In the genomic region with DNA sequence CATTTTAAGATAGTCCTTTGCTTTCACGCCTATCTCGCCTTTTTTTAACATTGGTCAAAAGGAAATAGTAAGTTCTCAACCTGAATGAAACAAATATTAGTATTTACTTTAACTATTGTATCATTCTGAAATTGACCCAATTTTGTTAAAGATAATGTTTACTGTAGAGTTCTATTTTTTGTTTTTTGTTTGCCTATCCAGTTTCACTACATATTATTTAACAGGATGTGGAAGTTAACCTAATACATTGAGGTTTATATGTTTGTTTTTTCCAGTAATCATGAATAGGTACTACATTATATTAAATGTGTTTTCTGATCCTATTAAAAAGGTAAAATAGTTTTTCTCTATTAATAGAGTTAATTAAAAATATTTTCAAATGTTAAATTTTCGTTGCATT, we compare ENCODE assay signal across 1 cellular context.
TF ChIP-seq lines count a peak whose summit lies in the region.

No MANE protein-coding gene starts in this region.

TF ChIP-seq in H1, 55 proteins besides CTCF, POLR2A, EP300 and RAD21:
- TF ChIP-seq, protein P1, sequence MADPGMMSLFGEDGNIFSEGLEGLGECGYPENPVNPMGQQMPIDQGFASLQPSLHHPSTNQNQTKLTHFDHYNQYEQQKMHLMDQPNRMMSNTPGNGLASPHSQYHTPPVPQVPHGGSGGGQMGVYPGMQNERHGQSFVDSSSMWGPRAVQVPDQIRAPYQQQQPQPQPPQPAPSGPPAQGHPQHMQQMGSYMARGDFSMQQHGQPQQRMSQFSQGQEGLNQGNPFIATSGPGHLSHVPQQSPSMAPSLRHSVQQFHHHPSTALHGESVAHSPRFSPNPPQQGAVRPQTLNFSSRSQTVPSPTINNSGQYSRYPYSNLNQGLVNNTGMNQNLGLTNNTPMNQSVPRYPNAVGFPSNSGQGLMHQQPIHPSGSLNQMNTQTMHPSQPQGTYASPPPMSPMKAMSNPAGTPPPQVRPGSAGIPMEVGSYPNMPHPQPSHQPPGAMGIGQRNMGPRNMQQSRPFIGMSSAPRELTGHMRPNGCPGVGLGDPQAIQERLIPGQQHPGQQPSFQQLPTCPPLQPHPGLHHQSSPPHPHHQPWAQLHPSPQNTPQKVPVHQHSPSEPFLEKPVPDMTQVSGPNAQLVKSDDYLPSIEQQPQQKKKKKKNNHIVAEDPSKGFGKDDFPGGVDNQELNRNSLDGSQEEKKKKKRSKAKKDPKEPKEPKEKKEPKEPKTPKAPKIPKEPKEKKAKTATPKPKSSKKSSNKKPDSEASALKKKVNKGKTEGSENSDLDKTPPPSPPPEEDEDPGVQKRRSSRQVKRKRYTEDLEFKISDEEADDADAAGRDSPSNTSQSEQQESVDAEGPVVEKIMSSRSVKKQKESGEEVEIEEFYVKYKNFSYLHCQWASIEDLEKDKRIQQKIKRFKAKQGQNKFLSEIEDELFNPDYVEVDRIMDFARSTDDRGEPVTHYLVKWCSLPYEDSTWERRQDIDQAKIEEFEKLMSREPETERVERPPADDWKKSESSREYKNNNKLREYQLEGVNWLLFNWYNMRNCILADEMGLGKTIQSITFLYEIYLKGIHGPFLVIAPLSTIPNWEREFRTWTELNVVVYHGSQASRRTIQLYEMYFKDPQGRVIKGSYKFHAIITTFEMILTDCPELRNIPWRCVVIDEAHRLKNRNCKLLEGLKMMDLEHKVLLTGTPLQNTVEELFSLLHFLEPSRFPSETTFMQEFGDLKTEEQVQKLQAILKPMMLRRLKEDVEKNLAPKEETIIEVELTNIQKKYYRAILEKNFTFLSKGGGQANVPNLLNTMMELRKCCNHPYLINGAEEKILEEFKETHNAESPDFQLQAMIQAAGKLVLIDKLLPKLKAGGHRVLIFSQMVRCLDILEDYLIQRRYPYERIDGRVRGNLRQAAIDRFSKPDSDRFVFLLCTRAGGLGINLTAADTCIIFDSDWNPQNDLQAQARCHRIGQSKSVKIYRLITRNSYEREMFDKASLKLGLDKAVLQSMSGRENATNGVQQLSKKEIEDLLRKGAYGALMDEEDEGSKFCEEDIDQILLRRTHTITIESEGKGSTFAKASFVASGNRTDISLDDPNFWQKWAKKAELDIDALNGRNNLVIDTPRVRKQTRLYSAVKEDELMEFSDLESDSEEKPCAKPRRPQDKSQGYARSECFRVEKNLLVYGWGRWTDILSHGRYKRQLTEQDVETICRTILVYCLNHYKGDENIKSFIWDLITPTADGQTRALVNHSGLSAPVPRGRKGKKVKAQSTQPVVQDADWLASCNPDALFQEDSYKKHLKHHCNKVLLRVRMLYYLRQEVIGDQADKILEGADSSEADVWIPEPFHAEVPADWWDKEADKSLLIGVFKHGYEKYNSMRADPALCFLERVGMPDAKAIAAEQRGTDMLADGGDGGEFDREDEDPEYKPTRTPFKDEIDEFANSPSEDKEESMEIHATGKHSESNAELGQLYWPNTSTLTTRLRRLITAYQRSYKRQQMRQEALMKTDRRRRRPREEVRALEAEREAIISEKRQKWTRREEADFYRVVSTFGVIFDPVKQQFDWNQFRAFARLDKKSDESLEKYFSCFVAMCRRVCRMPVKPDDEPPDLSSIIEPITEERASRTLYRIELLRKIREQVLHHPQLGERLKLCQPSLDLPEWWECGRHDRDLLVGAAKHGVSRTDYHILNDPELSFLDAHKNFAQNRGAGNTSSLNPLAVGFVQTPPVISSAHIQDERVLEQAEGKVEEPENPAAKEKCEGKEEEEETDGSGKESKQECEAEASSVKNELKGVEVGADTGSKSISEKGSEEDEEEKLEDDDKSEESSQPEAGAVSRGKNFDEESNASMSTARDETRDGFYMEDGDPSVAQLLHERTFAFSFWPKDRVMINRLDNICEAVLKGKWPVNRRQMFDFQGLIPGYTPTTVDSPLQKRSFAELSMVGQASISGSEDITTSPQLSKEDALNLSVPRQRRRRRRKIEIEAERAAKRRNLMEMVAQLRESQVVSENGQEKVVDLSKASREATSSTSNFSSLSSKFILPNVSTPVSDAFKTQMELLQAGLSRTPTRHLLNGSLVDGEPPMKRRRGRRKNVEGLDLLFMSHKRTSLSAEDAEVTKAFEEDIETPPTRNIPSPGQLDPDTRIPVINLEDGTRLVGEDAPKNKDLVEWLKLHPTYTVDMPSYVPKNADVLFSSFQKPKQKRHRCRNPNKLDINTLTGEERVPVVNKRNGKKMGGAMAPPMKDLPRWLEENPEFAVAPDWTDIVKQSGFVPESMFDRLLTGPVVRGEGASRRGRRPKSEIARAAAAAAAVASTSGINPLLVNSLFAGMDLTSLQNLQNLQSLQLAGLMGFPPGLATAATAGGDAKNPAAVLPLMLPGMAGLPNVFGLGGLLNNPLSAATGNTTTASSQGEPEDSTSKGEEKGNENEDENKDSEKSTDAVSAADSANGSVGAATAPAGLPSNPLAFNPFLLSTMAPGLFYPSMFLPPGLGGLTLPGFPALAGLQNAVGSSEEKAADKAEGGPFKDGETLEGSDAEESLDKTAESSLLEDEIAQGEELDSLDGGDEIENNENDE (IDR thresholded peaks at IDR 0.05; ENCODE audit: insufficient replicate concordance, low read length) = no peak
- TF ChIP-seq CEBPB (IDR thresholded peaks at IDR 0.05; ENCODE audit: low read depth, low read length) = no peak
- no peak for TF ChIP-seq HDAC6 (IDR thresholded peaks at IDR 0.05; ENCODE audit: low read depth, low read length)
- no peak for TF ChIP-seq POLR2AphosphoS5 (IDR thresholded peaks at IDR 0.05; ENCODE audit: low read depth, low read length)
- no peak for TF ChIP-seq SP1 (IDR thresholded peaks at IDR 0.05; ENCODE audit: low read depth, low read length)
- TF ChIP-seq TAF7 (optimal IDR thresholded peaks at IDR 0.05; ENCODE audit: borderline replicate concordance, low read depth, low read length) = no peak
- TF ChIP-seq, protein P2, sequence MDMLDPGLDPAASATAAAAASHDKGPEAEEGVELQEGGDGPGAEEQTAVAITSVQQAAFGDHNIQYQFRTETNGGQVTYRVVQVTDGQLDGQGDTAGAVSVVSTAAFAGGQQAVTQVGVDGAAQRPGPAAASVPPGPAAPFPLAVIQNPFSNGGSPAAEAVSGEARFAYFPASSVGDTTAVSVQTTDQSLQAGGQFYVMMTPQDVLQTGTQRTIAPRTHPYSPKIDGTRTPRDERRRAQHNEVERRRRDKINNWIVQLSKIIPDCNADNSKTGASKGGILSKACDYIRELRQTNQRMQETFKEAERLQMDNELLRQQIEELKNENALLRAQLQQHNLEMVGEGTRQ (IDR thresholded peaks at IDR 0.05; ENCODE audit: low read length) = no peak
- TF ChIP-seq, protein P3, sequence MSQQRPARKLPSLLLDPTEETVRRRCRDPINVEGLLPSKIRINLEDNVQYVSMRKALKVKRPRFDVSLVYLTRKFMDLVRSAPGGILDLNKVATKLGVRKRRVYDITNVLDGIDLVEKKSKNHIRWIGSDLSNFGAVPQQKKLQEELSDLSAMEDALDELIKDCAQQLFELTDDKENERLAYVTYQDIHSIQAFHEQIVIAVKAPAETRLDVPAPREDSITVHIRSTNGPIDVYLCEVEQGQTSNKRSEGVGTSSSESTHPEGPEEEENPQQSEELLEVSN (IDR thresholded peaks at IDR 0.05) = no peak
- no peak for TF ChIP-seq BRCA1 (IDR thresholded peaks at IDR 0.05; ENCODE audit: low read depth, low read length)
- TF ChIP-seq TEAD4 (IDR thresholded peaks at IDR 0.05; ENCODE audit: low read depth, low read length) = no peak
- TF ChIP-seq CTBP2 (IDR thresholded peaks at IDR 0.05; ENCODE audit: borderline replicate concordance, insufficient read depth, insufficient read length, low read length) = no peak
- no peak for TF ChIP-seq MAFK (IDR thresholded peaks at IDR 0.05; ENCODE audit: low read depth, low read length)
- TF ChIP-seq, protein P4, sequence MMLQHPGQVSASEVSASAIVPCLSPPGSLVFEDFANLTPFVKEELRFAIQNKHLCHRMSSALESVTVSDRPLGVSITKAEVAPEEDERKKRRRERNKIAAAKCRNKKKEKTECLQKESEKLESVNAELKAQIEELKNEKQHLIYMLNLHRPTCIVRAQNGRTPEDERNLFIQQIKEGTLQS (IDR thresholded peaks at IDR 0.05; ENCODE audit: insufficient read depth, low read depth, low read length) = no peak
- TF ChIP-seq NRF1 (IDR thresholded peaks at IDR 0.05; ENCODE audit: low read depth, low read length) = no peak
- TF ChIP-seq RNF2 (IDR thresholded peaks at IDR 0.05; ENCODE audit: borderline replicate concordance, low read depth, low read length, missing control alignments, poor library complexity, severe bottlenecking) = no peak
- no peak for TF ChIP-seq RFX5 (IDR thresholded peaks at IDR 0.05; ENCODE audit: borderline replicate concordance, low read depth, low read length)
- no peak for TF ChIP-seq GABPA (IDR thresholded peaks at IDR 0.05; ENCODE audit: borderline replicate concordance, insufficient read depth, low read length)
TF ChIP-seq in H1: peak in this region for 0.
